ENCODE assay signal across 28 cellular contexts in the genomic region with DNA sequence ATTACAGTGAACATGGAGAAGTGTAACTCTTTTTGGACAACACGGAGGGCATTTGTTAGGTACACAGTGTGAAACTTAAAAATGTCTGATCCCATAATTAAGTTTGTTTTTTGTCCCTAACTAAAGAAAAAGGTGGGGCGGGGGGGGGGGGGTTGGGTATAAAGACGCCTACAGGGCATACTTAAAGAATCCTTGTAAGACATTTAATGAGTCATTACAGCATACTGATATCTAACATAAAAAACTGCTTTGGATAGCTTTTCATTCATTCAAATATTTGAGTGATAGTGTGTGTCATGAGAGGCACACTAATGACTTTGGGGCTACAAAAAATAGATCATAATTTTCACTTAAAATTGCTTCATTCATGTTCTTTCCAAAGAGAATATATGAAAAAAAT.
"Had no signal": no experiment of that assay in that cellular context is flagged by ENCODE, and none has a peak within 500 bp of the region (broad histone marks: within the 10 kb centered on the region; RNA-seq: fewer than 3 reads in every experiment).

No MANE protein-coding gene starts in this region.

- H3K36me3 ChIP-seq: adrenal gland, cardiac muscle cell, colonic mucosa, gastroesophageal sphincter, ovary, right lobe of liver, stomach, thyroid gland, upper lobe of right lung had no signal

- DNase-seq: activated B cell treated with CpG ODN at 0.5 μM for 24 hours; activated CD8-positive, alpha-beta memory T cell treated with anti-CD3 and anti-CD28 coated beads, Interleukin-2, amount 10 ng/mL, durations not matched to agents 7 days and 5 days; activated CD8-positive, alpha-beta T cell treated with anti-CD3 and anti-CD28 coated beads, Interleukin-2, amount 10 ng/mL, durations not matched to agents 7 days and 5 days; activated naive CD4-positive, alpha-beta T cell; activated naive CD8-positive, alpha-beta T cell treated with anti-CD3 and anti-CD28 coated beads for 36 hours; activated T-cell treated with anti-CD3 and anti-CD28 coated beads, Interleukin-2, amount 50 U/mL, for 48 hours; adrenal gland; aorta; body of pancreas; cerebellar nuclear complex; colonic mucosa; dorsolateral prefrontal cortex; effector memory CD4-positive, alpha-beta T cell; erythroblast; islet precursor cell; left cardiac atrium; naive B cell; nephron progenitor cell; ovary; right lobe of liver; stimulated activated CD4-positive, alpha-beta T cell treated with anti-CD3 and anti-CD28 coated beads, Interleukin-2, amount 100 ng/mL, for 48 hours; stomach; T-helper 2 cell; thyroid gland; upper lobe of right lung had no signal

- H3K4me3 ChIP-seq: adrenal gland, body of pancreas, cardiac muscle cell, colonic mucosa, dorsolateral prefrontal cortex, gastroesophageal sphincter, hepatocyte, ovary, right lobe of liver, stomach, thyroid gland, upper lobe of right lung had no signal

- H3K27me3 ChIP-seq: adrenal gland, body of pancreas, cardiac muscle cell, colonic mucosa, dorsolateral prefrontal cortex, gastroesophageal sphincter, hepatocyte, ovary, right lobe of liver, stomach, thyroid gland, upper lobe of right lung had no signal

- ATAC-seq: activated CD8-positive, alpha-beta memory T cell treated with anti-CD3 and anti-CD28 coated beads, Interleukin-2, amount 10 ng/mL, durations not matched to agents 7 days and 5 days; activated CD8-positive, alpha-beta T cell treated with anti-CD3 and anti-CD28 coated beads, Interleukin-2, amount 10 ng/mL, durations not matched to agents 7 days and 5 days; body of pancreas; gastroesophageal sphincter; left cardiac atrium; right lobe of liver; upper lobe of right lung had no signal
